Comparison of ENCODE assay signal across 19 cellular contexts in genomic region chr11:110472858-110473257, GRCh38. TPM values are rescaled to one million over a fixed set of nuclear protein-coding genes. Genes with fewer than 3 reads are reported as not detected.
A peak's percentile ranks its signal among the peaks of the same experiment; 100 is the strongest.
DNase-seq lines count a peak whose midpoint lies in the region; ATAC-seq, FAIRE-seq and TF ChIP-seq lines count a peak whose summit lies in the region.
"Had no signal": no experiment of that assay in that cellular context is flagged by ENCODE, and none has a peak within 500 bp of the region (broad histone marks: within the 10 kb centered on the region; RNA-seq: fewer than 3 reads in every experiment).

No MANE protein-coding gene starts in this region.

- no peak overlapping the region for H3K23ac ChIP-seq in IMR-90 (ENCODE audit: low read depth, low read length)

- H3K9ac ChIP-seq in IMR-90 (ENCODE audit: low read depth, low read length) (no peak overlapping the region), K562 (ENCODE audit: insufficient read depth in 1 of 2, low read depth in 2 of 2, low read length in 2 of 2) (no peak overlapping the region), kidney (ENCODE audit: low read length in 2 of 2) (no peak overlapping the region)

- H3K27me3 ChIP-seq in IMR-90 (ENCODE audit: control insufficient read depth, insufficient read depth, low read length) (no peaks in the 10 kb centered on the region), K562 (ENCODE audit: control insufficient read depth in 2 of 2, insufficient read depth in 2 of 2, low read length in 2 of 2) (no peaks in the 10 kb centered on the region)
- H3K27me3 ChIP-seq: dorsolateral prefrontal cortex, SJSA1, upper lobe of right lung had no signal

- H3K9me3 ChIP-seq in A549 (no peaks in the 10 kb centered on the region), IMR-90 (ENCODE audit: control insufficient read depth, insufficient read depth, low read length) (no peaks in the 10 kb centered on the region), K562 (replicated peaks; ENCODE audit: control insufficient read depth, insufficient read depth, low read depth, low read length) (no peaks in the 10 kb centered on the region), kidney (ENCODE audit: control insufficient read depth in 1 of 2, low read length in 2 of 2) (no peaks in the 10 kb centered on the region)
- H3K9me3 ChIP-seq: SJSA1, upper lobe of right lung had no signal

- intact Hi-C loops in IMR-90 (cut with micrococcal nuclease) (loop anchor here (5.0 kb wide), 1 partner anchor 94 kb away; no protein-coding TSS in a partner anchor), K562 (cut with micrococcal nuclease) (no loop called here), kidney (cut with DNase I) (no loop called here)

- dilution Hi-C loops in IMR-90 (cut with HindIII; ENCODE audit: low sequenced_read_pairs, unreplicated experiment) = no loop called here

- H2AK5ac ChIP-seq in IMR-90 (ENCODE audit: low read depth, low read length) = peak overlapping the region; percentile 62; the same call in 1 of the 2 replicates

- H2BK15ac ChIP-seq in IMR-90 (ENCODE audit: low read depth, low read length) = no peak overlapping the region

- peaks cover 5% of the 10 kb centered on the region; the same call in 1 of the 3 replicates for H3K4me1 ChIP-seq in A549
- H3K4me1 ChIP-seq in IMR-90 (ENCODE audit: control insufficient read depth, insufficient read depth, low read length) = peaks cover 14% of the 10 kb centered on the region
- H3K4me1 ChIP-seq in K562 (replicated peaks in 1 of 2; ENCODE audit: control insufficient read depth in 2 of 2, insufficient read depth in 2 of 2, low read length in 2 of 2) = no peaks in the 10 kb centered on the region
- H3K4me1 ChIP-seq in kidney (ENCODE audit: control insufficient read depth in 1 of 2, insufficient read depth in 1 of 2, low read depth in 1 of 2, low read length in 2 of 2) = no peaks in the 10 kb centered on the region
- H3K4me1 ChIP-seq: SJSA1 had no signal

- FAIRE-seq in A549 (lab: Jason Lieb, UNC) = no peak
- FAIRE-seq in K562 (lab: Jason Lieb, UNC) = no peak
- FAIRE-seq in kidney (lab: Jason Lieb, UNC) = no peak

- H3K4me3 ChIP-seq in A549 (no peak overlapping the region), IMR-90 (ENCODE audit: insufficient read depth, low read depth, low read length) (no peak overlapping the region), K562 (no peak overlapping the region), foreskin fibroblast (ENCODE audit: low read depth in 1 of 2, low read length in 2 of 2) (no peak overlapping the region), kidney (ENCODE audit: low read length in 2 of 2) (no peak overlapping the region)
- H3K4me3 ChIP-seq: dorsolateral prefrontal cortex, SJSA1, smooth muscle cell, upper lobe of right lung had no signal

- peaks cover 5% of the 10 kb centered on the region for H3K9me1 ChIP-seq in IMR-90 (ENCODE audit: insufficient read depth, low read length)
- no peaks in the 10 kb centered on the region for H3K9me1 ChIP-seq in K562 (ENCODE audit: control insufficient read depth, insufficient read depth, low read length)

- H3K14ac ChIP-seq in IMR-90 (replicated peaks; ENCODE audit: low read depth, low read length) = no peak overlapping the region

- no peaks in the 10 kb centered on the region for H3K36me3 ChIP-seq in IMR-90 (ENCODE audit: control insufficient read depth, insufficient read depth, low read length)
- H3K36me3 ChIP-seq in K562 (ENCODE audit: control insufficient read depth, insufficient read depth, low read length) = no peaks in the 10 kb centered on the region
- H3K36me3 ChIP-seq in kidney (ENCODE audit: control insufficient read depth in 1 of 2, insufficient read depth in 2 of 2, low read length in 2 of 2) = peaks cover 0 to 2% of the 10 kb centered on the region in 2 donors
- H3K36me3 ChIP-seq: SJSA1, upper lobe of right lung had no signal

- H4K91ac ChIP-seq in IMR-90 (ENCODE audit: insufficient read depth, low read depth, low read length) = no peak overlapping the region

- DNase-seq in A549 (ENCODE audit: low read depth in 1 of 2, low spot score in 1 of 2) (no peak), IMR-90 (peak; percentile 34), K562 (ENCODE audit: extremely low read depth in 1 of 4, low spot score in 3 of 4) (no peak), foreskin fibroblast (peak; percentile 63), kidney (no peak), SW 1271 (lab: John Stamatoyannopoulos, UW) (no peak), activated T-cell treated with anti-CD3 and anti-CD28 coated beads for 4 hours (no peak), NCI-H2196 treated with DMSO at 0.1 percent for 48 hours (lab: John Stamatoyannopoulos, UW; ENCODE audit: unreplicated experiment) (no peak)
- DNase-seq: activated CD4-positive, CD25-positive, alpha-beta regulatory T cell treated with anti-CD3 and anti-CD28 coated beads, Interleukin-2, amount 50 U/mL, for 72 hours; activated naive CD8-positive, alpha-beta T cell treated with anti-CD3 and anti-CD28 coated beads, Interleukin-2, amount 10 ng/mL, durations not matched to agents 7 days and 5 days; dorsolateral prefrontal cortex; NCI-H748 treated with DMSO at 0.1 percent for 48 hours; OCI-M1; stimulated activated CD4-positive, alpha-beta T cell treated with anti-CD3 and anti-CD28 coated beads, Interleukin-4, amount 100 ng/mL, for 1 hour; stimulated activated naive CD8-positive, alpha-beta T cell treated with anti-CD3 and anti-CD28 coated beads, Interleukin-15, amount 100 ng/mL, for 72 hours; T-helper 9 cell; upper lobe of right lung had no signal

- no peak overlapping the region for H3K18ac ChIP-seq in IMR-90 (ENCODE audit: low read depth, low read length)

- CTCF ChIA-PET in A549 (lab: Yijun Ruan, JAX) (no interaction called here), IMR-90 (lab: Yijun Ruan, JAX) (no interaction called here), K562 (lab: Yijun Ruan, JAX; ENCODE audit: low intra/inter-chr PET ratio) (no interaction called here)

- no peak overlapping the region for H2AFZ ChIP-seq in IMR-90 (replicated peaks; ENCODE audit: low read length, poor library complexity)
- H2AFZ ChIP-seq in K562 (ENCODE audit: low read depth, low read length) = no peak overlapping the region

- 0 out of 2 replicates have a peak overlapping the region, but pooled peaks have one; percentile 19 for H2BK120ac ChIP-seq in IMR-90 (ENCODE audit: low read depth, low read length)

- H3K27ac ChIP-seq in A549 (peak overlapping the region in 1 of 2 experiments; percentile 26; a peak in 1 of 6 replicates), IMR-90 (ENCODE audit: insufficient read depth, low read length) (no peak overlapping the region), K562 (ENCODE audit: extremely low read depth, low read depth, low read length) (no peak overlapping the region), kidney (ENCODE audit: low read depth in 2 of 2, low read length in 2 of 2) (no peak overlapping the region)
- H3K27ac ChIP-seq: dorsolateral prefrontal cortex, SJSA1, upper lobe of right lung had no signal

- TF ChIP-seq POLR2A in A549 (IDR thresholded peaks at IDR 0.05; ENCODE audit: low read length) (no peak), IMR-90 (IDR thresholded peaks at IDR 0.05; ENCODE audit: low read depth, low read length) (no peak), K562 (conservative IDR thresholded peaks at IDR 0.05) (no peak)

- H4K8ac ChIP-seq in IMR-90 (ENCODE audit: low read depth in 2 of 2, low read length in 2 of 2) = peak overlapping the region in 1 of 2 experiments; percentile 2; a peak in 1 of 4 replicates

- no peak overlapping the region; the same call in 1 of the 2 replicates for H2BK20ac ChIP-seq in IMR-90 (ENCODE audit: low read depth, low read length)

- no peak for TF ChIP-seq EP300 in A549 (IDR thresholded peaks at IDR 0.05)
- no peak for TF ChIP-seq EP300 in K562 (IDR thresholded peaks at IDR 0.05; ENCODE audit: low read length)

- H3K4ac ChIP-seq in IMR-90 (ENCODE audit: low read depth, low read length) = no peak overlapping the region

- no peak for TF ChIP-seq RAD21 in A549 (conservative IDR thresholded peaks at IDR 0.05 in 1 of 2, IDR thresholded peaks at IDR 0.05 in 1 of 2)
- TF ChIP-seq RAD21 in IMR-90 (IDR thresholded peaks at IDR 0.05; ENCODE audit: low read length) = no peak
- TF ChIP-seq RAD21 in K562 (CRISPR knock-in tag; conservative IDR thresholded peaks at IDR 0.05 in 1 of 2, IDR thresholded peaks at IDR 0.05 in 1 of 2) = no peak

- POLR2A ChIA-PET in A549 (lab: Yijun Ruan, JAX) (no interaction called here), IMR-90 (lab: Charles Lee; ENCODE audit: unreplicated experiment) (no interaction called here), K562 (lab: Yijun Ruan, JAX) (no interaction called here)

- no peak overlapping the region for H3K56ac ChIP-seq in IMR-90 (ENCODE audit: extremely low read depth, insufficient read depth, low read length)

- no peaks in the 10 kb centered on the region for H3K79me2 ChIP-seq in K562 (ENCODE audit: control insufficient read depth, insufficient read depth, low read length)

- no peak overlapping the region for H2BK5ac ChIP-seq in IMR-90 (ENCODE audit: low read depth, low read length, poor library complexity, severe bottlenecking)

- no peak overlapping the region for H4K5ac ChIP-seq in IMR-90 (ENCODE audit: low read depth, low read length)

- no peak for TF ChIP-seq CTCF in A549 (IDR thresholded peaks at IDR 0.05)
- TF ChIP-seq CTCF in IMR-90 (conservative IDR thresholded peaks at IDR 0.05; ENCODE audit: low read depth, low read length) = no peak
- no peak for TF ChIP-seq CTCF in K562 (IDR thresholded peaks at IDR 0.05 in 2 of 3, conservative IDR thresholded peaks at IDR 0.05 in 1 of 3; ENCODE audit: insufficient read depth in 2 of 3, low read depth in 1 of 3, low read length in 3 of 3)
- no peak for TF ChIP-seq CTCF in foreskin fibroblast (IDR thresholded peaks at IDR 0.05; ENCODE audit: low read depth, low read length)
- no peak for TF ChIP-seq CTCF in kidney (IDR thresholded peaks at IDR 0.05; ENCODE audit: borderline replicate concordance, extremely low read depth, insufficient read depth)

- in situ Hi-C loops in IMR-90 (cut with MboI; ENCODE audit: low sequenced_read_pairs) = loop anchor here (25.0 kb wide), 2 partner anchors 239 to 964 kb away; partner anchors contain the start of gene ARHGAP20
- in situ Hi-C loops in K562 (cut with MboI) = no loop called here

- H3K79me1 ChIP-seq in IMR-90 (ENCODE audit: low read depth in 1 of 2, low read length in 2 of 2) = no peaks in the 10 kb centered on the region

- no peak overlapping the region for H2AK9ac ChIP-seq in IMR-90 (replicated peaks; ENCODE audit: low read depth, low read length, poor library complexity)

- 100% methylated on average over 1 of the region's 1 CpG for WGBS in A549 (ENCODE audit: missing lambda C conversion rate)
- WGBS in IMR-90 (ENCODE audit: extremely low coverage in 2 of 2, insufficient read length in 1 of 2), 2 experiments = no CpG with 5 or more reads among the region's 1 CpG
- 63% methylated on average over 1 of the region's 1 CpG for WGBS in K562 (ENCODE audit: insufficient coverage, low coverage, missing lambda C conversion rate)

- BruUV-seq in IMR-90 (replicated peaks; lab: Mats Ljungman, UMichigan) = no TSS peak
- no TSS peak for BruUV-seq in K562 (replicated peaks; lab: Mats Ljungman, UMichigan)

- H4K20me1 ChIP-seq in IMR-90 (ENCODE audit: insufficient read depth, low read length) (no peaks in the 10 kb centered on the region), K562 (replicated peaks; ENCODE audit: control insufficient read depth, insufficient read depth, low read length) (no peaks in the 10 kb centered on the region)

- H3K4me2 ChIP-seq in A549 (no peak overlapping the region), IMR-90 (ENCODE audit: low read depth, low read length) (no peak overlapping the region), K562 (ENCODE audit: insufficient read depth, low read length) (no peak overlapping the region)
- H3K4me2 ChIP-seq: smooth muscle cell had no signal

- ATAC-seq in A549 (no peak), IMR-90 (ENCODE audit: low read depth) (no peak), K562 (no peak)
- ATAC-seq: stimulated activated naive CD8-positive, alpha-beta T cell treated with anti-CD3 and anti-CD28 coated beads, Interleukin-15, amount 100 ng/mL, for 72 hours; upper lobe of right lung had no signal

RNA-seq across cellular contexts. Expression of gene FDX1, which starts 43.1 kb away (rescaled TPM):
- polyA plus RNA-seq in A549 (2011; rRNA removed) (9.1 and 13.3 TPM in 2 replicates), A549 (2017; fragmentation: RNase III; extraction: RNeasy Plus Mini Kit Qiagen cat#74134 plus additional on column Dnase treatment) (13.3 to 15.0 TPM (median 13.4 TPM) in 3 replicates), IMR-90 (2012; rRNA removed) (4.8 and 5.1 TPM in 2 replicates), K562 (2011; rRNA removed) (7.9 and 13.0 TPM in 2 replicates), K562 (2014; fragmentation: Illumina TruSeq; extraction: Trizol) (7.3 and 7.5 TPM in 2 replicates), K562 (2014; fragmentation: Nextera tagmentation; extraction: Ambion mirVana) (1 to 10 TPM; 6.4 to 6.9 TPM), K562 (2014; rRNA removed) (9.7 and 10.7 TPM in 2 replicates), kidney (ENCODE audit: insufficient read depth, low read depth, low replicate concordance) (34.4 TPM)
- 5.4 TPM in 2 replicates for polyA plus RNA-seq in A549 (2012; cell fraction: cytosol; rRNA removed)
- 2.8 and 4.6 TPM in 2 replicates for polyA plus RNA-seq in A549 (2012; cell fraction: nucleus; rRNA removed)
- 3.0 and 3.2 TPM in 2 replicates for polyA minus RNA-seq in A549 (2011; rRNA and poly(A)+ RNA removed)
- total RNA-seq in IMR-90 (2012; rRNA removed) (4.3 and 10.6 TPM in 2 replicates), K562 (2014; rRNA removed) (9.7 and 11.4 TPM in 2 replicates), K562 (2014; rRNA removed; fragmentation: Illumina TruSeq; extraction: Trizol) (13.2 and 14.5 TPM in 2 replicates), K562 (2015; rRNA removed; fragmentation: Illumina TruSeq; extraction: Trizol) (9.8 and 11.8 TPM in 2 replicates), K562 (2021) (12.9 and 14.3 TPM in 2 replicates), kidney (13.1 TPM)
- polyA plus RNA-seq in IMR-90 (2012; cell fraction: cytosol; rRNA removed) = 2.9 and 5.3 TPM in 2 replicates
- polyA plus RNA-seq in IMR-90 (2012; cell fraction: nucleus; rRNA removed; ENCODE audit: low replicate concordance) = 2.0 and 2.1 TPM in 2 replicates
- 1.3 and 3.3 TPM in 2 replicates for total RNA-seq in K562 (2011; cell fraction: chromatin; rRNA removed; ENCODE audit: low replicate concordance)
- 1.4 and 1.5 TPM in 2 replicates for total RNA-seq in K562 (2011; cell fraction: nucleolus; rRNA removed)
- 2.3 and 6.9 TPM in 2 replicates for total RNA-seq in K562 (2011; cell fraction: nucleoplasm; rRNA removed)
- polyA plus RNA-seq in K562 (2011; cell fraction: cytosol; rRNA removed) = 4.6 and 4.9 TPM in 2 replicates
- polyA plus RNA-seq in K562 (2011; cell fraction: nucleus; rRNA removed) = 1.7 and 2.3 TPM in 2 replicates
- 8.3 and 13.6 TPM in 2 replicates for polyA plus RNA-seq in K562 (2012)
- 6.6 and 7.9 TPM in 2 replicates for polyA minus RNA-seq in K562 (2011; rRNA and poly(A)+ RNA removed)
- polyA minus RNA-seq in K562 (2011; cell fraction: cytosol; rRNA and poly(A)+ RNA removed) = 3.6 and 4.0 TPM in 2 replicates
- polyA minus RNA-seq in K562 (2011; cell fraction: nucleus; rRNA and poly(A)+ RNA removed) = 1.6 and 2.0 TPM in 2 replicates

Comparison
In these comparisons a context has a peak if more than half of its experiments do, and no peak if none do; other contexts are left out.
1. DNase-seq: peak in IMR-90 (single experiment) and foreskin fibroblast (2 of 2); none in A549 (0 of 2), K562 (0 of 4), kidney (single experiment), SW 1271 (0 of 2), activated T-cell treated with anti-CD3 and anti-CD28 coated beads for 4 hours (single experiment) and NCI-H2196 treated with DMSO at 0.1 percent for 48 hours (single experiment).